In the genomic region with DNA sequence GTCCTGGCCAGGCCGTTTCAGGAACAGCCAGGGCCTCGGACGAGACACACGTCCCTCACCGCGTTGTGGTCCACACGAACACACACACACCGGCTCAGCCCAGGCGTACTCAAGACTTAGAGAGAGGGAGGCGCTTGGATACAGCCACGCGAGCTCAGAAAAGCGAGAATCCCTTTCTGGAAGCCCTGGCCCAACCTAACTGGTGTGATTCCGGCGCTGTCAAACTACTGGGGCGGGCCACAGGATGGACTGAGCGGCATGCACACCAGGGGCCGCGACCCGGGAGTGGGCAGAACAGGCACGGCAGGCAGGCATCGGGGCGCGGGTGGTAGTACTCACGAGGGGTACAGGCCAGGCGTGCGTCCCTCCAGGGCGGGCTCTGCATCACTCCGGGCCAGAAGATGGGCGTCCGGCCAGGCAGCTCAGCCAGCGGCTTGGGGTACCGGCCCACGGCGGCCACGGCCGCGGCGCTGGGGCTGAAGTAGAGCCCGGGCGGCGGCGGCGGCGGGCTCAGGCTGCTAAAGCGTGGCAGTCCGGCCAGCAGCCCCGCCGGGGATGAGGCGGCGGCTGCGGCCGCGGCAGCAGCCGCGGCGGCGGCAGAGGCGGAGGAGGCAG, we compare ENCODE assay signal across 11 cellular contexts. TPM values are rescaled to one million over a fixed set of nuclear protein-coding genes. Genes with fewer than 3 reads are reported as not detected.
DNase-seq lines count a peak whose midpoint lies in the region; ATAC-seq and TF ChIP-seq lines count a peak whose summit lies in the region.
"Had no signal": no experiment of that assay in that cellular context is flagged by ENCODE, and none has a peak within 500 bp of the region (broad histone marks: within the 10 kb centered on the region; RNA-seq: fewer than 3 reads in every experiment).

No MANE protein-coding gene starts in this region.

- 1% methylated on average over 44 of the region's 59 CpGs for WGBS in mesenchymal stem cell

- no peak overlapping the region for H3K27ac Mint-ChIP-seq in stimulated activated naive CD8-positive, alpha-beta T cell treated with anti-CD3 and anti-CD28 coated beads, Interleukin-15, Interleukin-2, amounts not matched to agents 100 ng/mL and 50 ng/mL, for 24 hours

- H3K36me3 Mint-ChIP-seq in stimulated activated naive CD8-positive, alpha-beta T cell treated with anti-CD3 and anti-CD28 coated beads, Interleukin-15, Interleukin-2, amounts not matched to agents 100 ng/mL and 50 ng/mL, for 24 hours (ENCODE audit: low read depth), result peaks cover 4% of the 10 kb centered on the region

- peaks cover 31% of the 10 kb centered on the region for H3K4me1 Mint-ChIP-seq in stimulated activated naive CD8-positive, alpha-beta T cell treated with anti-CD3 and anti-CD28 coated beads, Interleukin-15, Interleukin-2, amounts not matched to agents 100 ng/mL and 50 ng/mL, for 24 hours (ENCODE audit: low read depth)

- no peak for DNase-seq in stimulated activated naive CD8-positive, alpha-beta T cell treated with anti-CD3 and anti-CD28 coated beads, Interleukin-15, Interleukin-2, amounts not matched to agents 100 U/mL and 50 U/mL, for 24 hours
- no peak for DNase-seq in astrocyte of the cerebellum (ENCODE audit: low read depth)
- peak; percentile 18 for DNase-seq in mesenchymal stem cell
- DNase-seq in H4 (ENCODE audit: low spot score), result no peak
- DNase-seq in globus pallidus (ENCODE audit: low spot score), result no peak
- DNase-seq: activated CD4-positive, CD25-positive, alpha-beta regulatory T cell treated with anti-CD3 and anti-CD28 coated beads, Interleukin-2, amount 50 U/mL, for 72 hours; MV-4-11; right lobe of liver had no signal

- peak overlapping the region; percentile 91 for H3K4me2 ChIP-seq in mesenchymal stem cell (ENCODE audit: low read length, poor library complexity, severe bottlenecking)

- H3K36me3 ChIP-seq in mesenchymal stem cell (ENCODE audit: control insufficient read depth in 1 of 2, insufficient read depth in 2 of 2, low read depth in 1 of 2, low read length in 2 of 2), result no peaks in the 10 kb centered on the region
- H3K36me3 ChIP-seq: right lobe of liver had no signal

- H3K4me3 ChIP-seq in astrocyte of the cerebellum (ENCODE audit: low read depth, low read length) (peak overlapping the region; percentile 42), mesenchymal stem cell (ENCODE audit: insufficient read depth in 1 of 2, low read depth in 1 of 2, low read length in 2 of 2) (peak overlapping the region; percentile 47 to 48)

- no peak overlapping the region for H3K9ac ChIP-seq in mesenchymal stem cell (ENCODE audit: low read length)

- no peak overlapping the region for H2BK120ac ChIP-seq in mesenchymal stem cell (ENCODE audit: low read depth, low read length)

- peaks cover 78 to 97% of the 10 kb centered on the region in 2 experiments for H3K27me3 ChIP-seq in mesenchymal stem cell (ENCODE audit: control insufficient read depth in 1 of 2, insufficient read depth in 1 of 2, low read length in 2 of 2)

- H4K91ac ChIP-seq in mesenchymal stem cell (ENCODE audit: low read length), result no peak overlapping the region

- H2AFZ ChIP-seq in mesenchymal stem cell (ENCODE audit: low read depth, low read length), result no peak overlapping the region

- H2BK15ac ChIP-seq in mesenchymal stem cell (ENCODE audit: low read depth, poor library complexity, severe bottlenecking), result no peak overlapping the region

- H3K9me3 Mint-ChIP-seq in stimulated activated naive CD8-positive, alpha-beta T cell treated with anti-CD3 and anti-CD28 coated beads, Interleukin-15, Interleukin-2, amounts not matched to agents 100 ng/mL and 50 ng/mL, for 24 hours, result peaks cover 12% of the 10 kb centered on the region

- no peak overlapping the region for H3K14ac ChIP-seq in mesenchymal stem cell (ENCODE audit: low read length in 2 of 2)

- TF ChIP-seq CTCF in astrocyte of the cerebellum (IDR thresholded peaks at IDR 0.05; ENCODE audit: low read depth, low read length, missing control alignments), result no peak

- no peaks in the 10 kb centered on the region for H3K79me1 ChIP-seq in mesenchymal stem cell (replicated peaks; ENCODE audit: low read length, poor library complexity, severe bottlenecking)

- no peak overlapping the region for H2AK5ac ChIP-seq in mesenchymal stem cell (ENCODE audit: low read length, severe bottlenecking)

- no peaks in the 10 kb centered on the region for H3K9me3 ChIP-seq in mesenchymal stem cell (ENCODE audit: control insufficient read depth, low read length)
- H3K9me3 ChIP-seq: right lobe of liver had no signal

- no peak overlapping the region for H3K4ac ChIP-seq in mesenchymal stem cell (ENCODE audit: low read depth in 1 of 2, low read length in 2 of 2)

- no peak overlapping the region for H3K18ac ChIP-seq in mesenchymal stem cell (ENCODE audit: low read depth in 1 of 2, low read length in 2 of 2)

- no peak overlapping the region for H2BK5ac ChIP-seq in mesenchymal stem cell (ENCODE audit: low read depth, low read length, poor library complexity, severe bottlenecking)

- ATAC-seq in stimulated activated naive CD8-positive, alpha-beta T cell treated with anti-CD3 and anti-CD28 coated beads, Interleukin-15, Interleukin-2, amounts not matched to agents 100 U/mL and 50 U/mL, for 24 hours, result no peak
- ATAC-seq in HG02870 (IDR thresholded peaks at IDR 0.05; ENCODE audit: unreplicated experiment) (no peak), HG02885 (IDR thresholded peaks at IDR 0.05; ENCODE audit: poor library complexity, unreplicated experiment) (no peak)

- in situ Hi-C loops in astrocyte of the cerebellum (cut with HindIII; ENCODE audit: low sequenced_read_pairs), result no loop called here

- H3K23ac ChIP-seq in mesenchymal stem cell (ENCODE audit: low read length in 2 of 2), result no peak overlapping the region

- no peak overlapping the region for H4K8ac ChIP-seq in mesenchymal stem cell (ENCODE audit: low read length)

- H3K27me3 Mint-ChIP-seq in stimulated activated naive CD8-positive, alpha-beta T cell treated with anti-CD3 and anti-CD28 coated beads, Interleukin-15, Interleukin-2, amounts not matched to agents 100 ng/mL and 50 ng/mL, for 24 hours, result peaks cover 90% of the 10 kb centered on the region

- H3K4me3 Mint-ChIP-seq in stimulated activated naive CD8-positive, alpha-beta T cell treated with anti-CD3 and anti-CD28 coated beads, Interleukin-15, Interleukin-2, amounts not matched to agents 100 ng/mL and 50 ng/mL, for 24 hours, result peak overlapping the region; percentile 37

- H2BK12ac ChIP-seq in mesenchymal stem cell (ENCODE audit: low read length in 2 of 2), result no peak overlapping the region

- H3K27ac ChIP-seq in mesenchymal stem cell (ENCODE audit: low read length, poor library complexity, severe bottlenecking), result no peak overlapping the region
- H3K27ac ChIP-seq: right lobe of liver had no signal

- peaks cover 43% of the 10 kb centered on the region for H3K4me1 ChIP-seq in mesenchymal stem cell (ENCODE audit: control insufficient read depth, insufficient read depth, low read depth, low read length)

RNA-seq across cellular contexts. Expression of a gene that starts 1.8 kb away (rescaled TPM):
- not detected for polyA plus RNA-seq in mesenchymal stem cell (2013, experiment 1 of 2)
- not detected for polyA plus RNA-seq in mesenchymal stem cell (2013, experiment 2 of 2)
- 0.45 and 0.50 TPM in 2 replicates for total RNA-seq in H4 (2014; rRNA removed; shearing (Covaris generic))
- total RNA-seq: right lobe of liver had no signal
